Comparison of ENCODE assay signal across 19 cellular contexts in genomic region chr14:23864252-23864651, GRCh38.
"Had no signal": no experiment of that assay in that cellular context is flagged by ENCODE, and none has a peak within 500 bp of the region (broad histone marks: within the 10 kb centered on the region; RNA-seq: fewer than 3 reads in every experiment).

No MANE protein-coding gene starts in this region.

- H3K27ac Mint-ChIP-seq: activated B cell treated with CpG ODN at 0.5 μM for 24 hours; activated CD4-positive, alpha-beta memory T cell treated with anti-CD3 and anti-CD28 coated beads, Interleukin-2, amount 10 ng/mL, durations not matched to agents 7 days and 5 days; activated naive CD8-positive, alpha-beta T cell treated with anti-CD3 and anti-CD28 coated beads, Interleukin-2, amount 10 ng/mL, durations not matched to agents 7 days and 5 days; activated T-cell treated with anti-CD3 and anti-CD28 coated beads, Interleukin-2, amount 50 U/mL, for 24 hours; activated T-helper 2 cell treated with anti-CD3 and anti-CD28 coated beads, Interferon-gamma antibody, Interleukin-2, Interleukin-4, amounts not matched to agents 10 μg/mL and 5 μg/mL and 100 μg/mL, durations not matched to agents 14 hours and 24 hours and 36 hours; naive thymus-derived CD8-positive, alpha-beta T cell; stimulated activated naive B cell treated with anti-CD40 and anti-IgM and Interleukin-4, amounts not matched to agents 10 μg/mL and 1 μg/mL and 100 μg/mL, for 72 hours had no signal

- H3K4me3 ChIP-seq: cardiac muscle cell, esophagus muscularis mucosa, mucosa of descending colon, ovary, tibial artery had no signal

- H3K4me1 Mint-ChIP-seq: activated B cell treated with CpG ODN at 0.5 μM for 24 hours; activated CD4-positive, alpha-beta memory T cell treated with anti-CD3 and anti-CD28 coated beads, Interleukin-2, amount 10 ng/mL, durations not matched to agents 7 days and 5 days; activated naive CD8-positive, alpha-beta T cell treated with anti-CD3 and anti-CD28 coated beads, Interleukin-2, amount 10 ng/mL, durations not matched to agents 7 days and 5 days; stimulated activated naive B cell treated with anti-CD40 and anti-IgM and Interleukin-4, amounts not matched to agents 10 μg/mL and 1 μg/mL and 100 μg/mL, for 72 hours had no signal

- ATAC-seq: mucosa of descending colon; naive thymus-derived CD8-positive, alpha-beta T cell; sciatic nerve; stimulated activated naive B cell treated with anti-CD40 and anti-IgM and Interleukin-4, amounts not matched to agents 10 μg/mL and 1 μg/mL and 100 μg/mL, for 72 hours had no signal

- H3K4me1 ChIP-seq: tibial artery had no signal

- DNase-seq: activated B cell treated with CpG ODN at 0.5 μM for 24 hours; activated CD4-positive, alpha-beta memory T cell treated with anti-CD3 and anti-CD28 coated beads, Interleukin-2, amount 10 ng/mL, durations not matched to agents 7 days and 5 days; activated CD4-positive, alpha-beta T cell treated with anti-CD3 and anti-CD28 coated beads for 4 hours; activated naive CD4-positive, alpha-beta T cell treated with Interleukin-2 at 50 U/mL for 16 hours; activated naive CD8-positive, alpha-beta T cell treated with anti-CD3 and anti-CD28 coated beads, Interleukin-2, amount 10 ng/mL, durations not matched to agents 7 days and 5 days; activated T-cell treated with anti-CD3 and anti-CD28 coated beads, Interleukin-2, amount 50 U/mL, for 24 hours; amygdala; dermis blood vessel endothelial cell; effector memory CD4-positive, alpha-beta T cell; mesenchymal stem cell; mucosa of descending colon; naive thymus-derived CD8-positive, alpha-beta T cell; ovary; stimulated activated naive B cell treated with anti-CD40 and anti-IgM and Interleukin-4, amounts not matched to agents 10 μg/mL and 1 μg/mL and 100 μg/mL, for 72 hours; tibial artery had no signal

- H3K9me3 Mint-ChIP-seq: activated B cell treated with CpG ODN at 0.5 μM for 24 hours; activated CD4-positive, alpha-beta memory T cell treated with anti-CD3 and anti-CD28 coated beads, Interleukin-2, amount 10 ng/mL, durations not matched to agents 7 days and 5 days; activated naive CD8-positive, alpha-beta T cell treated with anti-CD3 and anti-CD28 coated beads, Interleukin-2, amount 10 ng/mL, durations not matched to agents 7 days and 5 days; activated T-cell treated with anti-CD3 and anti-CD28 coated beads, Interleukin-2, amount 50 U/mL, for 24 hours; activated T-helper 2 cell treated with anti-CD3 and anti-CD28 coated beads, Interferon-gamma antibody, Interleukin-2, Interleukin-4, amounts not matched to agents 10 μg/mL and 5 μg/mL and 100 μg/mL, durations not matched to agents 14 hours and 24 hours and 36 hours; naive thymus-derived CD8-positive, alpha-beta T cell; stimulated activated naive B cell treated with anti-CD40 and anti-IgM and Interleukin-4, amounts not matched to agents 10 μg/mL and 1 μg/mL and 100 μg/mL, for 72 hours had no signal

- H3K27ac ChIP-seq: cardiac muscle cell, esophagus muscularis mucosa, ovary, tibial artery had no signal

- H3K9me3 ChIP-seq: esophagus muscularis mucosa, mucosa of descending colon, ovary, tibial artery had no signal

- H3K36me3 Mint-ChIP-seq: activated naive CD8-positive, alpha-beta T cell treated with anti-CD3 and anti-CD28 coated beads, Interleukin-2, amount 10 ng/mL, durations not matched to agents 7 days and 5 days; naive thymus-derived CD8-positive, alpha-beta T cell; stimulated activated naive B cell treated with anti-CD40 and anti-IgM and Interleukin-4, amounts not matched to agents 10 μg/mL and 1 μg/mL and 100 μg/mL, for 72 hours had no signal

- H3K27me3 ChIP-seq: cardiac muscle cell, esophagus muscularis mucosa, ovary, tibial artery had no signal

- H3K4me3 Mint-ChIP-seq: activated B cell treated with CpG ODN at 0.5 μM for 24 hours; activated CD4-positive, alpha-beta memory T cell treated with anti-CD3 and anti-CD28 coated beads, Interleukin-2, amount 10 ng/mL, durations not matched to agents 7 days and 5 days; activated naive CD8-positive, alpha-beta T cell treated with anti-CD3 and anti-CD28 coated beads, Interleukin-2, amount 10 ng/mL, durations not matched to agents 7 days and 5 days; activated T-cell treated with anti-CD3 and anti-CD28 coated beads, Interleukin-2, amount 50 U/mL, for 24 hours; naive thymus-derived CD8-positive, alpha-beta T cell; stimulated activated naive B cell treated with anti-CD40 and anti-IgM and Interleukin-4, amounts not matched to agents 10 μg/mL and 1 μg/mL and 100 μg/mL, for 72 hours had no signal

- H3K36me3 ChIP-seq: cardiac muscle cell, esophagus muscularis mucosa, ovary, tibial artery had no signal
